Comparison of ENCODE assay signal across 17 cellular contexts in genomic region chr3:146896711-146897110, GRCh38.
DNase-seq lines count a peak whose midpoint lies in the region; ATAC-seq, FAIRE-seq and TF ChIP-seq lines count a peak whose summit lies in the region.
"Had no signal": no experiment of that assay in that cellular context is flagged by ENCODE, and none has a peak within 500 bp of the region (broad histone marks: within the 10 kb centered on the region; RNA-seq: fewer than 3 reads in every experiment).

No MANE protein-coding gene starts in this region.

- no peak for DNase-seq in HepG2 (ENCODE audit: low spot score)
- no peak for DNase-seq in right lobe of liver
- DNase-seq in SK-MEL-5 (ENCODE audit: low read depth, low spot score), result peak; percentile 98
- peak; percentile 55 to 58 for DNase-seq in foreskin fibroblast
- DNase-seq in gastrocnemius medialis, result no peak
- DNase-seq in BE2C, result no peak
- DNase-seq: 8988T; AML-193; CD4-positive, CD25-positive, alpha-beta regulatory T cell; DMS 273 treated with DMSO at 0.1 percent for 48 hours; GOT3; H9 had no signal

- H3K9me3 ChIP-seq in HepG2 (ENCODE audit: low read length), result no peaks in the 10 kb centered on the region
- H3K9me3 ChIP-seq in right lobe of liver, result no peaks in the 10 kb centered on the region
- H3K9me3 ChIP-seq in gastrocnemius medialis, result no peaks in the 10 kb centered on the region
- peaks cover 3% of the 10 kb centered on the region; the same call in 1 of the 2 replicates for H3K9me3 ChIP-seq in BE2C
- H3K9me3 ChIP-seq: BLaER1 treated with 17β-estradiol and CSF1 and Interleukin-3, amounts not matched to agents 10 nM and 100 nM had no signal

- BruUV-seq in HepG2 (replicated peaks; lab: Mats Ljungman, UMichigan), result no TSS peak

- CTCF ChIA-PET in HepG2 (lab: Yijun Ruan, JAX; ENCODE audit: low intra/inter-chr PET ratio, low total read pairs), result no interaction called here

- intact Hi-C loops in HepG2 (cut with micrococcal nuclease; ENCODE audit: unreplicated experiment) (no loop called here), right lobe of liver (cut with DNase I) (no loop called here), gastrocnemius medialis (cut with DNase I; ENCODE audit: low total_unique reads) (no loop called here)

- no peak for TF ChIP-seq EP300 in HepG2 (IDR thresholded peaks at IDR 0.05; ENCODE audit: low read depth in 2 of 2, low read length in 2 of 2)
- TF ChIP-seq EP300 in HepG2 (CRISPR knock-in tag; IDR thresholded peaks at IDR 0.05; ENCODE audit: borderline replicate concordance), result no peak

- H4K20me1 ChIP-seq in HepG2 (ENCODE audit: insufficient read depth, low read length), result no peaks in the 10 kb centered on the region
- H4K20me1 ChIP-seq: BLaER1 treated with 17β-estradiol and CSF1 and Interleukin-3, amounts not matched to agents 10 nM and 100 nM had no signal

- no peak overlapping the region for H2AFZ ChIP-seq in HepG2 (ENCODE audit: low read length)

- H3K4me2 ChIP-seq in HepG2 (ENCODE audit: low read depth, low read length), result no peak overlapping the region
- H3K4me2 ChIP-seq: BLaER1 treated with 17β-estradiol and CSF1 and Interleukin-3, amounts not matched to agents 10 nM and 100 nM had no signal

- H3K4me3 ChIP-seq in HepG2 (replicated peaks in 1 of 3; ENCODE audit: insufficient read depth in 1 of 3, low read depth in 2 of 3, low read length in 3 of 3), result no peak overlapping the region
- no peak overlapping the region for H3K4me3 ChIP-seq in right lobe of liver
- H3K4me3 ChIP-seq in foreskin fibroblast (ENCODE audit: low read depth in 1 of 2, low read length in 2 of 2), result no peak overlapping the region
- H3K4me3 ChIP-seq in gastrocnemius medialis, result no peak overlapping the region
- H3K4me3 ChIP-seq in BE2C (ENCODE audit: low read depth, low read length), result no peak overlapping the region
- H3K4me3 ChIP-seq: BLaER1 treated with 17β-estradiol and CSF1 and Interleukin-3, amounts not matched to agents 10 nM and 100 nM had no signal

- TF ChIP-seq RAD21 in HepG2 (CRISPR knock-in tag; IDR thresholded peaks at IDR 0.05), result no peak

- TF ChIP-seq POLR2A in HepG2 (IDR thresholded peaks at IDR 0.05; ENCODE audit: insufficient read depth in 1 of 2, low read depth in 2 of 2, low read length in 2 of 2) (no peak), right lobe of liver (IDR thresholded peaks at IDR 0.05) (no peak), gastrocnemius medialis (IDR thresholded peaks at IDR 0.05) (no peak)

- TF ChIP-seq CTCF in HepG2 (CRISPR knock-in tag; IDR thresholded peaks at IDR 0.05), result no peak
- no peak for TF ChIP-seq CTCF in right lobe of liver (IDR thresholded peaks at IDR 0.05)
- TF ChIP-seq CTCF in foreskin fibroblast (IDR thresholded peaks at IDR 0.05; ENCODE audit: low read depth, low read length), result no peak
- no peak for TF ChIP-seq CTCF in gastrocnemius medialis (IDR thresholded peaks at IDR 0.05 in 4 of 5, conservative IDR thresholded peaks at IDR 0.05 in 1 of 5)
- TF ChIP-seq CTCF in BE2C (IDR thresholded peaks at IDR 0.05; ENCODE audit: low read depth, low read length), result no peak

- H3K79me2 ChIP-seq in HepG2 (ENCODE audit: insufficient read depth, low read length), result no peaks in the 10 kb centered on the region

- no peak for FAIRE-seq in HepG2 (lab: Jason Lieb, UNC)
- FAIRE-seq: G401.6, GM12891, HTR-8/SVneo had no signal

- no peaks in the 10 kb centered on the region for H3K36me3 ChIP-seq in HepG2 (replicated peaks in 1 of 2; ENCODE audit: control insufficient read depth in 1 of 2, insufficient read depth in 2 of 2, low read length in 2 of 2)
- no peaks in the 10 kb centered on the region for H3K36me3 ChIP-seq in right lobe of liver
- H3K36me3 ChIP-seq in gastrocnemius medialis, result no peaks in the 10 kb centered on the region
- no peaks in the 10 kb centered on the region for H3K36me3 ChIP-seq in BE2C
- H3K36me3 ChIP-seq: BLaER1 treated with 17β-estradiol and CSF1 and Interleukin-3, amounts not matched to agents 10 nM and 100 nM had no signal

- ATAC-seq in HepG2 (no peak), right lobe of liver (no peak), gastrocnemius medialis (no peak), SK-N-SH treated with all-trans-retinoic acid at 6 μM for 48 hours (no peak)

- no peak overlapping the region for H3K9ac ChIP-seq in HepG2 (ENCODE audit: insufficient read depth, low read depth, low read length)
- H3K9ac ChIP-seq: BLaER1 treated with 17β-estradiol and CSF1 and Interleukin-3, amounts not matched to agents 10 nM and 100 nM had no signal

- 4% methylated on average over 4 of the region's 4 CpGs for WGBS in HepG2 (ENCODE audit: low lambda C conversion rate)
- 24% methylated on average over 4 of the region's 4 CpGs for WGBS in right lobe of liver (ENCODE audit: insufficient coverage, low coverage, low lambda C conversion rate, missing lambda C conversion rate)

- H3K27ac ChIP-seq in HepG2 (ENCODE audit: extremely low read length, insufficient read depth, low read length), result no peak overlapping the region
- no peak overlapping the region for H3K27ac ChIP-seq in right lobe of liver
- no peak overlapping the region for H3K27ac ChIP-seq in gastrocnemius medialis
- H3K27ac ChIP-seq: BLaER1 treated with 17β-estradiol and CSF1 and Interleukin-3, amounts not matched to agents 10 nM and 100 nM had no signal

- H3K4me1 ChIP-seq in HepG2 (ENCODE audit: insufficient read depth, low read length), result no peaks in the 10 kb centered on the region
- H3K4me1 ChIP-seq in right lobe of liver, result no peaks in the 10 kb centered on the region
- peaks cover 0 to 14% of the 10 kb centered on the region in 2 donors for H3K4me1 ChIP-seq in gastrocnemius medialis
- no peaks in the 10 kb centered on the region for H3K4me1 ChIP-seq in BE2C
- H3K4me1 ChIP-seq: BLaER1 treated with 17β-estradiol and CSF1 and Interleukin-3, amounts not matched to agents 10 nM and 100 nM had no signal

- in situ Hi-C loops in HepG2 (cut with HindIII; ENCODE audit: extremely low pct_ligation_motif_present, low pct_unique_long_range_greater_than_20kb), result no loop called here
- in situ Hi-C loops in SK-MEL-5 (cut with HindIII; ENCODE audit: low pct_unique_long_range_greater_than_20kb, low sequenced_read_pairs), result no loop called here
- in situ Hi-C loops in gastrocnemius medialis (cut with MboI; ENCODE audit: low sequenced_read_pairs in 4 of 4), result no loop called here

- H3K27me3 ChIP-seq in HepG2 (ENCODE audit: control insufficient read depth in 1 of 2, insufficient read depth in 2 of 2, low read length in 2 of 2) (no peaks in the 10 kb centered on the region; a peak in 1 of 5 replicates), right lobe of liver (no peaks in the 10 kb centered on the region), gastrocnemius medialis (no peaks in the 10 kb centered on the region), BE2C (no peaks in the 10 kb centered on the region)
- H3K27me3 ChIP-seq: BLaER1 treated with 17β-estradiol and CSF1 and Interleukin-3, amounts not matched to agents 10 nM and 100 nM had no signal

- POLR2A ChIA-PET in HepG2 (lab: Yijun Ruan, JAX), result no interaction called here

TF ChIP-seq in HepG2, 621 proteins besides CTCF, POLR2A, EP300 and RAD21 (continues in another document):
- TF ChIP-seq, protein P1, sequence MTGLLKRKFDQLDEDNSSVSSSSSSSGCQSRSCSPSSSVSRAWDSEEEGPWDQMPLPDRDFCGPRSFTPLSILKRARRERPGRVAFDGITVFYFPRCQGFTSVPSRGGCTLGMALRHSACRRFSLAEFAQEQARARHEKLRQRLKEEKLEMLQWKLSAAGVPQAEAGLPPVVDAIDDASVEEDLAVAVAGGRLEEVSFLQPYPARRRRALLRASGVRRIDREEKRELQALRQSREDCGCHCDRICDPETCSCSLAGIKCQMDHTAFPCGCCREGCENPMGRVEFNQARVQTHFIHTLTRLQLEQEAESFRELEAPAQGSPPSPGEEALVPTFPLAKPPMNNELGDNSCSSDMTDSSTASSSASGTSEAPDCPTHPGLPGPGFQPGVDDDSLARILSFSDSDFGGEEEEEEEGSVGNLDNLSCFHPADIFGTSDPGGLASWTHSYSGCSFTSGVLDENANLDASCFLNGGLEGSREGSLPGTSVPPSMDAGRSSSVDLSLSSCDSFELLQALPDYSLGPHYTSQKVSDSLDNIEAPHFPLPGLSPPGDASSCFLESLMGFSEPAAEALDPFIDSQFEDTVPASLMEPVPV (CRISPR knock-in tag; IDR thresholded peaks at IDR 0.05), result no peak
- no peak for TF ChIP-seq TP53 (CRISPR knock-in tag; conservative IDR thresholded peaks at IDR 0.05)
- peak; percentile 95 for TF ChIP-seq CREB1 (IDR thresholded peaks at IDR 0.05)
- no peak for TF ChIP-seq CREB1 (CRISPR knock-in tag; IDR thresholded peaks at IDR 0.05)

TF ChIP-seq in SK-N-SH treated with all-trans-retinoic acid at 6 μM for 48 hours, 23 proteins besides CTCF, POLR2A, EP300 and RAD21 (continues in another document):
- no peak for TF ChIP-seq RARB (CRISPR knock-in tag; IDR thresholded peaks at IDR 0.05)
- no peak for TF ChIP-seq ZNF8 (CRISPR knock-in tag; IDR thresholded peaks at IDR 0.05)
- TF ChIP-seq, protein P2, sequence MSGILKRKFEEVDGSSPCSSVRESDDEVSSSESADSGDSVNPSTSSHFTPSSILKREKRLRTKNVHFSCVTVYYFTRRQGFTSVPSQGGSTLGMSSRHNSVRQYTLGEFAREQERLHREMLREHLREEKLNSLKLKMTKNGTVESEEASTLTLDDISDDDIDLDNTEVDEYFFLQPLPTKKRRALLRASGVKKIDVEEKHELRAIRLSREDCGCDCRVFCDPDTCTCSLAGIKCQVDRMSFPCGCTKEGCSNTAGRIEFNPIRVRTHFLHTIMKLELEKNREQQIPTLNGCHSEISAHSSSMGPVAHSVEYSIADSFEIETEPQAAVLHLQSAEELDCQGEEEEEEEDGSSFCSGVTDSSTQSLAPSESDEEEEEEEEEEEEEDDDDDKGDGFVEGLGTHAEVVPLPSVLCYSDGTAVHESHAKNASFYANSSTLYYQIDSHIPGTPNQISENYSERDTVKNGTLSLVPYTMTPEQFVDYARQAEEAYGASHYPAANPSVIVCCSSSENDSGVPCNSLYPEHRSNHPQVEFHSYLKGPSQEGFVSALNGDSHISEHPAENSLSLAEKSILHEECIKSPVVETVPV (CRISPR knock-in tag; IDR thresholded peaks at IDR 0.05), result no peak
- no peak for TF ChIP-seq ZNF565 (CRISPR knock-in tag; conservative IDR thresholded peaks at IDR 0.05; ENCODE audit: low read depth)
- no peak for TF ChIP-seq POU6F1 (CRISPR knock-in tag; IDR thresholded peaks at IDR 0.05; ENCODE audit: borderline replicate concordance, low read depth)
- no peak for TF ChIP-seq BACH2 (CRISPR knock-in tag; IDR thresholded peaks at IDR 0.05; ENCODE audit: borderline replicate concordance)

Comparison
In these comparisons a context has a peak if more than half of its experiments do, and no peak if none do; other contexts are left out.
1. DNase-seq: peak in SK-MEL-5 (single experiment) and foreskin fibroblast (2 of 2); none in HepG2 (single experiment), right lobe of liver (0 of 3), gastrocnemius medialis (0 of 2) and BE2C (single experiment).